In genomic region chr13:30898721-30899188, GRCh38 we compare ENCODE assay signal across 10 cellular contexts. TPM values are rescaled to one million over a fixed set of nuclear protein-coding genes. Genes with fewer than 3 reads are reported as not detected.
A peak's percentile ranks its signal among the peaks of the same experiment; 100 is the strongest.
DNase-seq lines count a peak whose midpoint lies in the region; TF ChIP-seq lines count a peak whose summit lies in the region.
"Had no signal": no experiment of that assay in that cellular context is flagged by ENCODE, and none has a peak within 500 bp of the region (broad histone marks: within the 10 kb centered on the region; RNA-seq: fewer than 3 reads in every experiment).

No MANE protein-coding gene starts in this region.

- no peaks in the 10 kb centered on the region for H3K9me3 Mint-ChIP-seq in osteocyte (ENCODE audit: unreplicated experiment)

- H3K4me3 Mint-ChIP-seq in osteocyte (ENCODE audit: unreplicated experiment) = no peak overlapping the region

- TF ChIP-seq CTCF in RWPE1 (conservative IDR thresholded peaks at IDR 0.05; ENCODE audit: low read depth) (no peak), osteocyte (IDR thresholded peaks at IDR 0.05) (peak; percentile 31)

- H3K36me3 ChIP-seq in HAP-1 (replicated peaks) = no peaks in the 10 kb centered on the region
- H3K36me3 ChIP-seq: neutrophil had no signal

- H3K4me1 Mint-ChIP-seq in osteocyte (ENCODE audit: unreplicated experiment) = peaks cover 53% of the 10 kb centered on the region

- H3K27me3 ChIP-seq in HAP-1 (ENCODE audit: low read depth) = peaks cover 15% of the 10 kb centered on the region

- no peak overlapping the region for H3K4me3 ChIP-seq in HAP-1
- H3K4me3 ChIP-seq: PC-9 had no signal

- POLR2A ChIA-PET in RWPE1 (lab: Yijun Ruan, JAX; ENCODE audit: low non-redundant PET) = no interaction called here

- H3K27me3 Mint-ChIP-seq in osteocyte (ENCODE audit: unreplicated experiment) = no peaks in the 10 kb centered on the region

- in situ Hi-C loops in HAP-1 (cut with MboI; ENCODE audit: low sequenced_read_pairs) = no loop called here

- no peaks in the 10 kb centered on the region for H3K36me3 Mint-ChIP-seq in osteocyte (ENCODE audit: unreplicated experiment)

- peak overlapping the region; percentile 94 for H3K27ac Mint-ChIP-seq in osteocyte (ENCODE audit: unreplicated experiment)

- H3K4me1 ChIP-seq in HAP-1 = no peaks in the 10 kb centered on the region

- H3K27ac ChIP-seq in RWPE1 = no peak overlapping the region
- H3K27ac ChIP-seq: neutrophil, PC-9 had no signal

- CTCF ChIA-PET in RWPE1 (lab: Yijun Ruan, JAX) = no interaction called here

- DNase-seq in DMS53 (lab: John Stamatoyannopoulos, UW) = peak; percentile 51
- DNase-seq in RWPE1 (ENCODE audit: low spot score) = peak; percentile 15
- DNase-seq in fibroblast of gingiva (ENCODE audit: low read depth) = peak; percentile 97
- DNase-seq in osteocyte (ENCODE audit: extremely low spot score, unreplicated experiment) = no peak
- DNase-seq in activated CD8-positive, alpha-beta memory T cell treated with anti-CD3 and anti-CD28 coated beads for 24 hours = no peak
- DNase-seq in germinal center (ENCODE audit: low spot score) = no peak
- no peak for DNase-seq in NCI-H82 (lab: John Stamatoyannopoulos, UW)
- DNase-seq in HAP-1 (ENCODE audit: low spot score in 2 of 2) = no peak
- DNase-seq: PC-9 had no signal

- H3K9me3 ChIP-seq in HAP-1 = no peaks in the 10 kb centered on the region
- H3K9me3 ChIP-seq: neutrophil had no signal

RNA-seq across cellular contexts. Expression of gene MEDAG, which starts 7.3 kb away (rescaled TPM):
- 2.0 and 2.7 TPM in 2 replicates for total RNA-seq in osteocyte
- total RNA-seq: PC-9 had no signal

RNA-seq across cellular contexts. Expression of gene TEX26, which starts 33.7 kb away (rescaled TPM):
- total RNA-seq in osteocyte = not detected in 2 replicates
- total RNA-seq: PC-9 had no signal

Comparison
In these comparisons a context has a peak if more than half of its experiments do, and no peak if none do; other contexts are left out.
1. DNase-seq: peak in DMS53 (single experiment), RWPE1 (single experiment) and fibroblast of gingiva (single experiment); none in osteocyte (single experiment), activated CD8-positive, alpha-beta memory T cell treated with anti-CD3 and anti-CD28 coated beads for 24 hours (single experiment), germinal center (single experiment), NCI-H82 (single experiment) and HAP-1 (0 of 2).